15 cellular contexts compared by ENCODE assay signal in the genomic region with DNA sequence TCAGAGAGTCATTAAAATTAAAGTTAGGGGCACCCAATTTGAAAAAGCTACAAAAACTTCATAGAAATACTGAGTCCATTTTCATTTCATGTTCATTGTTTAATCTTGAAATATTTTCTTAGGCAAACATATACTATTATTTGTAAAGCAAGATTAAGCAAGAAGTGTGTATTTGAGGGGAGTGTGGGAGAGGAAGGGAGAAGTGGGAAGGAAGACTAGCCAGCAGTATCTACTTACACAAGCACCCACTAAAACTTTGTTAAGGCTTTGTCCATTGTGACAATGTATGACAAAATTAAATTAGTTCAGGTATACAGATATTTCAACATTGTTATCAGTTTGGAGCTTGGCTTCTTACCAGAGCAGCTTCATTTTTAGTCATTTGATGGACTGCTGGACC.
DNase-seq lines count a peak whose midpoint lies in the region; ATAC-seq and TF ChIP-seq lines count a peak whose summit lies in the region.
"Had no signal": no experiment of that assay in that cellular context is flagged by ENCODE, and none has a peak within 500 bp of the region (broad histone marks: within the 10 kb centered on the region; RNA-seq: fewer than 3 reads in every experiment).

No MANE protein-coding gene starts in this region.

- ATAC-seq in stimulated activated memory B cell treated with anti-CD40 and anti-IgM and Interleukin-4, amounts not matched to agents 10 μg/mL and 1 μg/mL and 100 μg/mL, for 72 hours = no peak
- ATAC-seq: Panc1 had no signal

- TF ChIP-seq CTCF in CD14-positive monocyte (IDR thresholded peaks at IDR 0.05) (no peak), mesothelial cell of epicardium (IDR thresholded peaks at IDR 0.05; ENCODE audit: unreplicated experiment) (no peak), Caco-2 (IDR thresholded peaks at IDR 0.05; ENCODE audit: insufficient read depth in 1 of 2, low read depth in 1 of 2, low read length in 1 of 2, severe bottlenecking in 1 of 2, unreplicated experiment in 1 of 2) (no peak)

- no peak for DNase-seq in CD14-positive monocyte (ENCODE audit: low spot score)
- DNase-seq in MV-4-11 (lab: John Stamatoyannopoulos, UW) = peak; percentile 2
- DNase-seq in activated T-helper 1 cell treated with anti-CD3 and anti-CD28 coated beads, Interleukin-12 subunit alpha, Interleukin-12 subunit beta, Interleukin-2, Interleukin-4 antibody, amounts not matched to agents 30 ng/mL and 10 ng/mL and 1 ng/mL, durations not matched to agents 14 hours and 24 hours and 36 hours (ENCODE audit: low spot score) = no peak
- no peak for DNase-seq in mesothelial cell of epicardium (ENCODE audit: low spot score in 2 of 2, unreplicated experiment in 2 of 2)
- DNase-seq in anterior cingulate cortex (lab: John Stamatoyannopoulos, UW) = no peak
- DNase-seq in Caco-2 = no peak
- DNase-seq: C1 segment of cervical spinal cord, DMS79 treated with DMSO at 0.1 percent for 48 hours, NCI-H1694 treated with DMSO at 0.1 percent for 48 hours, NCI-H510A, NCI-H774, SJCRH30 had no signal

- H3K36me3 ChIP-seq in Caco-2 (ENCODE audit: control insufficient read depth, insufficient read depth, low read length) = no peaks in the 10 kb centered on the region
- H3K36me3 ChIP-seq: HAP-1, SJCRH30 had no signal

- H3K9me3 Mint-ChIP-seq in CD14-positive monocyte (peaks cover 0 to 8% (median 0%) of the 10 kb centered on the region in 7 donors), mesothelial cell of epicardium (no peaks in the 10 kb centered on the region), Caco-2 (ENCODE audit: unreplicated experiment) (no peaks in the 10 kb centered on the region)
- H3K9me3 Mint-ChIP-seq in activated T-helper 1 cell treated with anti-CD3 and anti-CD28 coated beads, Interleukin-12 subunit alpha, Interleukin-12 subunit beta, Interleukin-2, Interleukin-4 antibody, amounts not matched to agents 30 ng/mL and 10 ng/mL and 1 ng/mL, durations not matched to agents 14 hours and 24 hours and 36 hours = peaks cover 3% of the 10 kb centered on the region
- peaks cover 17% of the 10 kb centered on the region for H3K9me3 Mint-ChIP-seq in stimulated activated memory B cell treated with anti-CD40 and anti-IgM and Interleukin-4, amounts not matched to agents 10 μg/mL and 1 μg/mL and 100 μg/mL, for 72 hours

- H3K27ac Mint-ChIP-seq in CD14-positive monocyte (peak overlapping the region; percentile 57 to 89 (median 83)), mesothelial cell of epicardium (no peak overlapping the region), Caco-2 (ENCODE audit: unreplicated experiment) (no peak overlapping the region)
- peak overlapping the region; percentile 0 for H3K27ac Mint-ChIP-seq in activated T-helper 1 cell treated with anti-CD3 and anti-CD28 coated beads, Interleukin-12 subunit alpha, Interleukin-12 subunit beta, Interleukin-2, Interleukin-4 antibody, amounts not matched to agents 30 ng/mL and 10 ng/mL and 1 ng/mL, durations not matched to agents 14 hours and 24 hours and 36 hours
- peak overlapping the region; percentile 91 for H3K27ac Mint-ChIP-seq in stimulated activated memory B cell treated with anti-CD40 and anti-IgM and Interleukin-4, amounts not matched to agents 10 μg/mL and 1 μg/mL and 100 μg/mL, for 72 hours

- H3K4me1 Mint-ChIP-seq in CD14-positive monocyte (peaks cover 50% of the 10 kb centered on the region), mesothelial cell of epicardium (no peaks in the 10 kb centered on the region), Caco-2 (ENCODE audit: low read depth, unreplicated experiment) (no peaks in the 10 kb centered on the region)
- H3K4me1 Mint-ChIP-seq in activated T-helper 1 cell treated with anti-CD3 and anti-CD28 coated beads, Interleukin-12 subunit alpha, Interleukin-12 subunit beta, Interleukin-2, Interleukin-4 antibody, amounts not matched to agents 30 ng/mL and 10 ng/mL and 1 ng/mL, durations not matched to agents 14 hours and 24 hours and 36 hours (ENCODE audit: low read depth) = no peaks in the 10 kb centered on the region
- H3K4me1 Mint-ChIP-seq in stimulated activated memory B cell treated with anti-CD40 and anti-IgM and Interleukin-4, amounts not matched to agents 10 μg/mL and 1 μg/mL and 100 μg/mL, for 72 hours = peaks cover 67% of the 10 kb centered on the region

- no peaks in the 10 kb centered on the region for H3K27me3 ChIP-seq in Caco-2 (replicated peaks; ENCODE audit: control insufficient read depth, insufficient read depth, low read length)
- H3K27me3 ChIP-seq: SJCRH30 had no signal

- H3K36me3 Mint-ChIP-seq in CD14-positive monocyte (peaks cover 7 to 10% of the 10 kb centered on the region in 2 donors), mesothelial cell of epicardium (no peaks in the 10 kb centered on the region), Caco-2 (ENCODE audit: insufficient read depth, unreplicated experiment) (no peaks in the 10 kb centered on the region)
- no peaks in the 10 kb centered on the region for H3K36me3 Mint-ChIP-seq in activated T-helper 1 cell treated with anti-CD3 and anti-CD28 coated beads, Interleukin-12 subunit alpha, Interleukin-12 subunit beta, Interleukin-2, Interleukin-4 antibody, amounts not matched to agents 30 ng/mL and 10 ng/mL and 1 ng/mL, durations not matched to agents 14 hours and 24 hours and 36 hours (ENCODE audit: low read depth)
- H3K36me3 Mint-ChIP-seq in stimulated activated memory B cell treated with anti-CD40 and anti-IgM and Interleukin-4, amounts not matched to agents 10 μg/mL and 1 μg/mL and 100 μg/mL, for 72 hours = peaks cover 48% of the 10 kb centered on the region

- no peaks in the 10 kb centered on the region for H3K4me1 ChIP-seq in Caco-2
- H3K4me1 ChIP-seq: HAP-1 had no signal

- H3K9me3 ChIP-seq in Caco-2 = no peaks in the 10 kb centered on the region
- H3K9me3 ChIP-seq: HAP-1 had no signal

- no TSS peak for BruUV-seq in Caco-2 (replicated peaks; lab: Mats Ljungman, UMichigan)

- POLR2A ChIA-PET in Caco-2 (lab: Charles Lee) = no interaction called here

- no peaks in the 10 kb centered on the region for H3K27me3 Mint-ChIP-seq in CD14-positive monocyte (ENCODE audit: low read depth in 3 of 3)
- H3K27me3 Mint-ChIP-seq in activated T-helper 1 cell treated with anti-CD3 and anti-CD28 coated beads, Interleukin-12 subunit alpha, Interleukin-12 subunit beta, Interleukin-2, Interleukin-4 antibody, amounts not matched to agents 30 ng/mL and 10 ng/mL and 1 ng/mL, durations not matched to agents 14 hours and 24 hours and 36 hours (ENCODE audit: insufficient read depth) = no peaks in the 10 kb centered on the region
- H3K27me3 Mint-ChIP-seq in stimulated activated memory B cell treated with anti-CD40 and anti-IgM and Interleukin-4, amounts not matched to agents 10 μg/mL and 1 μg/mL and 100 μg/mL, for 72 hours = no peaks in the 10 kb centered on the region
- H3K27me3 Mint-ChIP-seq in mesothelial cell of epicardium (ENCODE audit: low read depth) = no peaks in the 10 kb centered on the region
- peaks cover 3% of the 10 kb centered on the region for H3K27me3 Mint-ChIP-seq in Caco-2 (ENCODE audit: insufficient read depth, unreplicated experiment)

- H3K4me3 Mint-ChIP-seq in CD14-positive monocyte (peak overlapping the region; percentile 16 to 78), mesothelial cell of epicardium (no peak overlapping the region), Caco-2 (ENCODE audit: unreplicated experiment) (no peak overlapping the region)
- no peak overlapping the region for H3K4me3 Mint-ChIP-seq in activated T-helper 1 cell treated with anti-CD3 and anti-CD28 coated beads, Interleukin-12 subunit alpha, Interleukin-12 subunit beta, Interleukin-2, Interleukin-4 antibody, amounts not matched to agents 30 ng/mL and 10 ng/mL and 1 ng/mL, durations not matched to agents 14 hours and 24 hours and 36 hours
- H3K4me3 Mint-ChIP-seq in stimulated activated memory B cell treated with anti-CD40 and anti-IgM and Interleukin-4, amounts not matched to agents 10 μg/mL and 1 μg/mL and 100 μg/mL, for 72 hours = no peak overlapping the region

- H3K4me3 ChIP-seq in Caco-2 (ENCODE audit: low read depth, low read length) = no peak overlapping the region
- H3K4me3 ChIP-seq: HAP-1, SJCRH30 had no signal

- CTCF ChIA-PET in Caco-2 (lab: Charles Lee) = no interaction called here

- intact Hi-C loops in CD14-positive monocyte (cut with micrococcal nuclease) (loop anchor here in 1 of 2 donors (5.0 kb wide), 1 partner anchor 44 kb away; no protein-coding TSS in a partner anchor), Caco-2 (cut with micrococcal nuclease; ENCODE audit: unreplicated experiment) (no loop called here)
- intact Hi-C loops in activated T-helper 1 cell treated with anti-CD3 and anti-CD28 coated beads, Interleukin-12 subunit alpha, Interleukin-12 subunit beta, Interleukin-2, Interleukin-4 antibody, amounts not matched to agents 30 ng/mL and 10 ng/mL and 1 ng/mL, durations not matched to agents 14 hours and 24 hours and 36 hours (cut with micrococcal nuclease) = no loop called here

Comparison
In these comparisons a context has a peak if more than half of its experiments do, and no peak if none do; other contexts are left out.
1. H3K27ac Mint-ChIP-seq: peak in CD14-positive monocyte (7 of 7), activated T-helper 1 cell treated with anti-CD3 and anti-CD28 coated beads, Interleukin-12 subunit alpha, Interleukin-12 subunit beta, Interleukin-2, Interleukin-4 antibody, amounts not matched to agents 30 ng/mL and 10 ng/mL and 1 ng/mL, durations not matched to agents 14 hours and 24 hours and 36 hours (single experiment) and stimulated activated memory B cell treated with anti-CD40 and anti-IgM and Interleukin-4, amounts not matched to agents 10 μg/mL and 1 μg/mL and 100 μg/mL, for 72 hours (single experiment); none in mesothelial cell of epicardium (single experiment) and Caco-2 (single experiment).
2. H3K4me3 Mint-ChIP-seq: peak in CD14-positive monocyte (2 of 2); none in activated T-helper 1 cell treated with anti-CD3 and anti-CD28 coated beads, Interleukin-12 subunit alpha, Interleukin-12 subunit beta, Interleukin-2, Interleukin-4 antibody, amounts not matched to agents 30 ng/mL and 10 ng/mL and 1 ng/mL, durations not matched to agents 14 hours and 24 hours and 36 hours (single experiment), stimulated activated memory B cell treated with anti-CD40 and anti-IgM and Interleukin-4, amounts not matched to agents 10 μg/mL and 1 μg/mL and 100 μg/mL, for 72 hours (single experiment), mesothelial cell of epicardium (single experiment) and Caco-2 (single experiment).